In genomic region chr6:149045404-149045803, GRCh38 we compare ENCODE assay signal across 9 cellular contexts.
DNase-seq lines count a peak whose midpoint lies in the region; ATAC-seq and TF ChIP-seq lines count a peak whose summit lies in the region.
"Had no signal": no experiment of that assay in that cellular context is flagged by ENCODE, and none has a peak within 500 bp of the region (broad histone marks: within the 10 kb centered on the region; RNA-seq: fewer than 3 reads in every experiment).

No MANE protein-coding gene starts in this region.

- no peaks in the 10 kb centered on the region for H3K9me3 Mint-ChIP-seq in activated T-cell treated with anti-CD3 and anti-CD28 coated beads, Interleukin-2, amount 50 U/mL, for 72 hours
- H3K9me3 Mint-ChIP-seq in stimulated activated naive B cell treated with anti-CD40 and anti-IgM and Interleukin-4, amounts not matched to agents 10 μg/mL and 1 μg/mL and 100 μg/mL, for 72 hours, result peaks cover 0 to 3% of the 10 kb centered on the region in 2 donors

- H3K27me3 Mint-ChIP-seq in activated T-cell treated with anti-CD3 and anti-CD28 coated beads, Interleukin-2, amount 50 U/mL, for 72 hours (ENCODE audit: low read depth), result no peaks in the 10 kb centered on the region
- no peaks in the 10 kb centered on the region for H3K27me3 Mint-ChIP-seq in stimulated activated naive B cell treated with anti-CD40 and anti-IgM and Interleukin-4, amounts not matched to agents 10 μg/mL and 1 μg/mL and 100 μg/mL, for 72 hours

- intact Hi-C loops in left ventricle myocardium superior (cut with micrococcal nuclease), result no loop called here

- ATAC-seq in activated T-cell treated with anti-CD3 and anti-CD28 coated beads, Interleukin-2, amount 50 U/mL, for 72 hours (replicated peaks in 1 of 2), result peak; percentile 89 to 99
- ATAC-seq in HG02763 (IDR thresholded peaks at IDR 0.05; ENCODE audit: unreplicated experiment), result peak; percentile 53
- peak; percentile 53; the same call in 2 of the 3 replicates for ATAC-seq in SK-N-SH treated with all-trans-retinoic acid at 6 μM for 48 hours
- ATAC-seq in stimulated activated naive B cell treated with anti-CD40 and anti-IgM and Interleukin-4, amounts not matched to agents 10 μg/mL and 1 μg/mL and 100 μg/mL, for 72 hours (replicated peaks), result peak; percentile 80 to 89
- ATAC-seq in left ventricle myocardium superior, result no peak

- H3K4me1 Mint-ChIP-seq in activated T-cell treated with anti-CD3 and anti-CD28 coated beads, Interleukin-2, amount 50 U/mL, for 72 hours (ENCODE audit: low read depth), result peaks cover 32% of the 10 kb centered on the region
- peaks cover 10 to 50% of the 10 kb centered on the region in 2 donors for H3K4me1 Mint-ChIP-seq in stimulated activated naive B cell treated with anti-CD40 and anti-IgM and Interleukin-4, amounts not matched to agents 10 μg/mL and 1 μg/mL and 100 μg/mL, for 72 hours

- H3K4me3 Mint-ChIP-seq in activated T-cell treated with anti-CD3 and anti-CD28 coated beads, Interleukin-2, amount 50 U/mL, for 72 hours, result peak overlapping the region in 1 of 2 donors; percentile 34
- no peak overlapping the region for H3K4me3 Mint-ChIP-seq in stimulated activated naive B cell treated with anti-CD40 and anti-IgM and Interleukin-4, amounts not matched to agents 10 μg/mL and 1 μg/mL and 100 μg/mL, for 72 hours

- peak; percentile 31 to 46 for DNase-seq in activated T-cell treated with anti-CD3 and anti-CD28 coated beads, Interleukin-2, amount 50 U/mL, for 72 hours
- DNase-seq in activated T-cell treated with anti-CD3 and anti-CD28 coated beads, Interleukin-2, amount 50 U/mL, for 48 hours, result no peak
- no peak for DNase-seq in stimulated activated naive B cell treated with anti-CD40 and anti-IgM and Interleukin-4, amounts not matched to agents 10 μg/mL and 1 μg/mL and 100 μg/mL, for 72 hours
- DNase-seq in NCI-H2081 (lab: John Stamatoyannopoulos, UW) (no peak), left ventricle myocardium superior (no peak), NCI-H1930 (lab: John Stamatoyannopoulos, UW) (no peak)
- DNase-seq: SHP77 treated with DMSO at 0.1 percent for 48 hours had no signal

- no peak overlapping the region for H3K27ac Mint-ChIP-seq in activated T-cell treated with anti-CD3 and anti-CD28 coated beads, Interleukin-2, amount 50 U/mL, for 72 hours
- H3K27ac Mint-ChIP-seq in stimulated activated naive B cell treated with anti-CD40 and anti-IgM and Interleukin-4, amounts not matched to agents 10 μg/mL and 1 μg/mL and 100 μg/mL, for 72 hours, result no peak overlapping the region

- H3K36me3 Mint-ChIP-seq in activated T-cell treated with anti-CD3 and anti-CD28 coated beads, Interleukin-2, amount 50 U/mL, for 72 hours (ENCODE audit: insufficient read depth in 2 of 2), result no peaks in the 10 kb centered on the region
- peaks cover 12 to 14% of the 10 kb centered on the region in 2 donors for H3K36me3 Mint-ChIP-seq in stimulated activated naive B cell treated with anti-CD40 and anti-IgM and Interleukin-4, amounts not matched to agents 10 μg/mL and 1 μg/mL and 100 μg/mL, for 72 hours

TF ChIP-seq in SK-N-SH treated with all-trans-retinoic acid at 6 μM for 48 hours, 23 proteins besides CTCF, POLR2A, EP300 and RAD21:
- TF ChIP-seq SNAI2 (CRISPR knock-in tag; IDR thresholded peaks at IDR 0.05) (no peak), ESRRG (CRISPR knock-in tag; IDR thresholded peaks at IDR 0.05) (no peak), ZFP3 (CRISPR knock-in tag; IDR thresholded peaks at IDR 0.05) (no peak), ZNF565 (CRISPR knock-in tag; conservative IDR thresholded peaks at IDR 0.05; ENCODE audit: low read depth) (no peak), ZNF8 (CRISPR knock-in tag; IDR thresholded peaks at IDR 0.05) (no peak), GLIS3 (CRISPR knock-in tag; IDR thresholded peaks at IDR 0.05) (no peak)
TF ChIP-seq in SK-N-SH treated with all-trans-retinoic acid at 6 μM for 48 hours: peak in this region for 0.

Comparison
In these comparisons a context has a peak if more than half of its experiments do, and no peak if none do; other contexts are left out.
1. DNase-seq: peak in activated T-cell treated with anti-CD3 and anti-CD28 coated beads, Interleukin-2, amount 50 U/mL, for 72 hours (2 of 2); none in activated T-cell treated with anti-CD3 and anti-CD28 coated beads, Interleukin-2, amount 50 U/mL, for 48 hours (0 of 2), stimulated activated naive B cell treated with anti-CD40 and anti-IgM and Interleukin-4, amounts not matched to agents 10 μg/mL and 1 μg/mL and 100 μg/mL, for 72 hours (single experiment), NCI-H2081 (0 of 2), left ventricle myocardium superior (single experiment) and NCI-H1930 (0 of 2).